ENCODE assay signal across 8 cellular contexts in the genomic region with DNA sequence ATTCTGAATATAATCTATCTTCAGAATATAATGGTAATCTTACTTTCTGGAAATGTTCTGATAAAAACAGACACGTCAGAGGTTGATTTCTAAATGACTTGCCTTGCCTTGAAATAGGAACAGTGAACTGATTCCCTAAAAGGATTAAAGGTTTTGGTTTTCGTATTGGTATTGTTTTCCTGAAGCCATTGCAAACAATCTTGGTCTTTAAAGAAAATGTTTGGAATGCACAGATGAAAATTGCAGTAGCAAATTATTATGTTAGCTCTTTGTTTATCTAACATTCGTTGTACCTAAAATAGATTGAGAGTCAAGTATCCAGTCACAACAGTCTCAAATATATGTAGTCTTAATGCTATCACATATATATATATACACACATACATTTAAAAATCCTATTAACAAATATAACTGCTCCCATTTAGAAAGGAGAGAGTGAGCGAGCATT. TPM values are rescaled to one million over a fixed set of nuclear protein-coding genes. Genes with fewer than 3 reads are reported as not detected.
A peak's percentile ranks its signal among the peaks of the same experiment; 100 is the strongest.
DNase-seq lines count a peak whose midpoint lies in the region; ATAC-seq, FAIRE-seq and TF ChIP-seq lines count a peak whose summit lies in the region.

No MANE protein-coding gene starts in this region.

- CTCF ChIA-PET in CD8-positive, alpha-beta memory T cell (lab: Charles Lee), result interaction anchor here (1.6 to 3.2 kb wide), 5 partner anchors 14 to 140 kb away, joined by 3 to 33 read pairs (median 9); partner anchors contain the start of gene MED4
- CTCF ChIA-PET in PC-3 (lab: Charles Lee) (no interaction called here), endothelial cell of umbilical vein (lab: Charles Lee) (interaction anchor here (1.2 to 2.2 kb wide), 6 partner anchors 23 to 534 kb away, joined by 3 to 14 read pairs (median 6); partner anchors contain the start of genes MED4 and NUDT15)

- peak overlapping the region; percentile 14 for H3K27ac ChIP-seq in CD8-positive, alpha-beta memory T cell (ENCODE audit: low read depth, low read length)
- no peak overlapping the region for H3K27ac ChIP-seq in PC-3 (ENCODE audit: low read length)
- H3K27ac ChIP-seq in endothelial cell of umbilical vein (ENCODE audit: insufficient read depth, low read depth, low read length), result peak overlapping the region; percentile 60

- no peak for TF ChIP-seq POLR2A in endothelial cell of umbilical vein (IDR thresholded peaks at IDR 0.05; ENCODE audit: low read depth, low read length)

- H3K4me3 Mint-ChIP-seq in CD8-positive, alpha-beta memory T cell, result peak overlapping the region; percentile 95 to 100 (median 98)
- H3K4me3 Mint-ChIP-seq in osteocyte (ENCODE audit: unreplicated experiment), result peak overlapping the region; percentile 92

- POLR2A ChIA-PET in CD8-positive, alpha-beta memory T cell (lab: Charles Lee), result interaction anchor here (0.9 to 3.6 kb wide), 6 partner anchors 9 to 140 kb away, joined by 3 to 34 read pairs (median 7); partner anchors contain the start of gene MED4
- POLR2A ChIA-PET in PC-3 (lab: Charles Lee; ENCODE audit: unreplicated experiment) (no interaction called here), endothelial cell of umbilical vein (lab: Charles Lee) (interaction anchor here (0.6 to 1.4 kb wide), 2 partner anchors 124 to 140 kb away, joined by 3 to 5 read pairs; partner anchors contain the start of gene MED4)

- peak overlapping the region; percentile 85 to 99 (median 92) for H3K27ac Mint-ChIP-seq in CD8-positive, alpha-beta memory T cell
- peak overlapping the region; percentile 95 for H3K27ac Mint-ChIP-seq in osteocyte (ENCODE audit: unreplicated experiment)

- BruUV-seq in PC-3 (replicated peaks; lab: Mats Ljungman, UMichigan), result no TSS peak
- no TSS peak for BruUV-seq in endothelial cell of umbilical vein (replicated peaks; lab: Mats Ljungman, UMichigan)

- H3K27me3 Mint-ChIP-seq in CD8-positive, alpha-beta memory T cell, result peaks cover 0 to 2% of the 10 kb centered on the region in 2 donors
- H3K27me3 Mint-ChIP-seq in osteocyte (ENCODE audit: unreplicated experiment), result peaks cover 3% of the 10 kb centered on the region

- no peaks in the 10 kb centered on the region for H3K9me3 ChIP-seq in CD8-positive, alpha-beta memory T cell (ENCODE audit: low read length)
- H3K9me3 ChIP-seq in PC-3 (ENCODE audit: low read length) (no peaks in the 10 kb centered on the region), endothelial cell of umbilical vein (replicated peaks; ENCODE audit: control insufficient read depth, insufficient read depth, low read length) (no peaks in the 10 kb centered on the region)

- H3K4me3 ChIP-seq in CD8-positive, alpha-beta memory T cell (ENCODE audit: low read length), result peak overlapping the region; percentile 62
- H3K4me3 ChIP-seq in PC-3 (ENCODE audit: low read length) (peak overlapping the region; percentile 88), endothelial cell of umbilical vein (replicated peaks in 1 of 3; ENCODE audit: insufficient read depth in 1 of 3, low read depth in 1 of 3, low read length in 3 of 3) (peak overlapping the region; percentile 37 to 95 (median 67))

- dilution Hi-C loops in endothelial cell of umbilical vein (cut with MboI; ENCODE audit: extremely low pct_ligation_motif_present, low sequenced_read_pairs), result no loop called here

- no peak for ATAC-seq in PC-3
- no peak for ATAC-seq in HG03571 (IDR thresholded peaks at IDR 0.05; ENCODE audit: unreplicated experiment)

- H4K20me1 ChIP-seq in PC-3 (ENCODE audit: low read length) (no peaks in the 10 kb centered on the region), endothelial cell of umbilical vein (replicated peaks; ENCODE audit: control insufficient read depth, extremely low read depth, insufficient read depth, low read length) (peaks cover 2% of the 10 kb centered on the region)

- H2AFZ ChIP-seq in PC-3 (ENCODE audit: low read length) (0 out of 2 replicates have a peak overlapping the region, but pooled peaks have one; percentile 36), endothelial cell of umbilical vein (ENCODE audit: low read depth, low read length) (no peak overlapping the region)

- H3F3A ChIP-seq in PC-3 (ENCODE audit: low read length, unreplicated experiment), result no peaks in the 10 kb centered on the region

- H3K4me2 ChIP-seq in PC-3 (ENCODE audit: low read length) (peak overlapping the region; percentile 94), endothelial cell of umbilical vein (ENCODE audit: insufficient read depth, low read length) (peak overlapping the region; percentile 98)

- H3K4me1 ChIP-seq in CD8-positive, alpha-beta memory T cell (ENCODE audit: insufficient read depth, low read length), result peaks cover 51% of the 10 kb centered on the region
- peaks cover 32% of the 10 kb centered on the region for H3K4me1 ChIP-seq in PC-3 (ENCODE audit: insufficient read depth, low read length)
- H3K4me1 ChIP-seq in endothelial cell of umbilical vein (ENCODE audit: control insufficient read depth, extremely low read depth, insufficient read depth, low read length), result peaks cover 45% of the 10 kb centered on the region

- no peaks in the 10 kb centered on the region for H3K27me3 ChIP-seq in CD8-positive, alpha-beta memory T cell (ENCODE audit: insufficient read depth, low read length, poor library complexity, severe bottlenecking)
- H3K27me3 ChIP-seq in PC-3 (ENCODE audit: low read length) (no peaks in the 10 kb centered on the region), endothelial cell of umbilical vein (ENCODE audit: control insufficient read depth in 2 of 2, insufficient read depth in 2 of 2, low read length in 2 of 2) (peaks cover 0 to 2% of the 10 kb centered on the region in 2 experiments)

- H3K79me2 ChIP-seq in PC-3 (ENCODE audit: low read length) (peaks cover 53% of the 10 kb centered on the region), endothelial cell of umbilical vein (ENCODE audit: control insufficient read depth, insufficient read depth, low read length) (peaks cover 56% of the 10 kb centered on the region)

- DNase-seq in CD8-positive, alpha-beta memory T cell, result no peak
- DNase-seq in PC-3 (peak; percentile 2), endothelial cell of umbilical vein (ENCODE audit: low read depth, low spot score) (peak; percentile 58), osteocyte (ENCODE audit: extremely low spot score, unreplicated experiment) (no peak), NCI-H226 (no peak), NCI-H146 (lab: John Stamatoyannopoulos, UW) (no peak), GDM1 (lab: John Stamatoyannopoulos, UW) (no peak)

- no peaks in the 10 kb centered on the region for H3K36me3 ChIP-seq in CD8-positive, alpha-beta memory T cell (ENCODE audit: insufficient read depth, low read length)
- H3K36me3 ChIP-seq in PC-3 (ENCODE audit: low read depth, low read length), result no peaks in the 10 kb centered on the region
- H3K36me3 ChIP-seq in endothelial cell of umbilical vein (ENCODE audit: control insufficient read depth in 2 of 2, extremely low read depth in 1 of 2, insufficient read depth in 2 of 2, low read length in 2 of 2), result peaks cover 0 to 2% of the 10 kb centered on the region in 2 experiments

- H3K9me1 ChIP-seq in endothelial cell of umbilical vein (replicated peaks; ENCODE audit: control insufficient read depth, extremely low read depth, insufficient read depth, low read length), result no peaks in the 10 kb centered on the region

- no peaks in the 10 kb centered on the region for H3K9me2 ChIP-seq in PC-3 (replicated peaks; ENCODE audit: low read length)

- intact Hi-C loops in PC-3 (cut with micrococcal nuclease), result loop anchor here (5.0 to 10.0 kb wide), 3 partner anchors 68 to 350 kb away; partner anchors contain the start of gene RB1
- intact Hi-C loops in endothelial cell of umbilical vein (cut with micrococcal nuclease), result loop anchor here (2.0 to 5.0 kb wide), 7 partner anchors 92 to 533 kb away; partner anchors contain the start of gene LPAR6

- peaks cover 55 to 68% (median 66%) of the 10 kb centered on the region in 3 donors for H3K4me1 Mint-ChIP-seq in CD8-positive, alpha-beta memory T cell
- peaks cover 55% of the 10 kb centered on the region for H3K4me1 Mint-ChIP-seq in osteocyte (ENCODE audit: unreplicated experiment)

- TF ChIP-seq CTCF in PC-3 (conservative IDR thresholded peaks at IDR 0.05; ENCODE audit: low read depth, low read length) (no peak), endothelial cell of umbilical vein (IDR thresholded peaks at IDR 0.05; ENCODE audit: extremely low read depth in 1 of 2, insufficient read depth in 1 of 2, low read depth in 1 of 2, low read length in 2 of 2) (no peak), osteocyte (IDR thresholded peaks at IDR 0.05) (no peak)

- H3K9ac ChIP-seq in PC-3 (ENCODE audit: low read length) (peak overlapping the region; percentile 84; the same call in 1 of the 2 replicates), endothelial cell of umbilical vein (replicated peaks; ENCODE audit: extremely low read depth, insufficient read depth, low read length) (peak overlapping the region; percentile 98)

- peaks cover 4 to 54% (median 8%) of the 10 kb centered on the region in 3 donors for H3K36me3 Mint-ChIP-seq in CD8-positive, alpha-beta memory T cell
- H3K36me3 Mint-ChIP-seq in osteocyte (ENCODE audit: unreplicated experiment), result no peaks in the 10 kb centered on the region

- no peaks in the 10 kb centered on the region for H3K9me3 Mint-ChIP-seq in CD8-positive, alpha-beta memory T cell
- H3K9me3 Mint-ChIP-seq in osteocyte (ENCODE audit: unreplicated experiment), result no peaks in the 10 kb centered on the region

- FAIRE-seq in endothelial cell of umbilical vein (lab: Jason Lieb, UNC), result no peak

TF ChIP-seq in endothelial cell of umbilical vein, 7 proteins besides CTCF, POLR2A, EP300 and RAD21 (continues in another document):
- TF ChIP-seq FOS (IDR thresholded peaks at IDR 0.05; ENCODE audit: borderline replicate concordance, insufficient read depth, low read length) (no peak), MYC (IDR thresholded peaks at IDR 0.05; ENCODE audit: low read depth, low read length) (no peak), GATA2 (IDR thresholded peaks at IDR 0.05; ENCODE audit: insufficient read depth, insufficient read length, low read depth, low read length) (no peak), MAX (IDR thresholded peaks at IDR 0.05; ENCODE audit: insufficient read depth, insufficient read length) (no peak)

RNA-seq across cellular contexts. Expression of gene ITM2B, which starts 1.7 kb away (rescaled TPM):
- 100 to 1,000 TPM; 122 to 127 TPM for total RNA-seq in CD8-positive, alpha-beta memory T cell
- 1,289 TPM for polyA plus RNA-seq in CD8-positive, alpha-beta memory T cell
- total RNA-seq in PC-3 (2014; rRNA removed) (74.6 and 105 TPM in 2 replicates), endothelial cell of umbilical vein (245 and 271 TPM in 2 replicates), osteocyte (502 and 510 TPM in 2 replicates)
- polyA plus RNA-seq in endothelial cell of umbilical vein, result 150 and 163 TPM in 2 replicates
- polyA plus RNA-seq in endothelial cell of umbilical vein (2011; cell fraction: cytosol; rRNA removed), result 195 and 206 TPM in 2 replicates
- 85.6 and 109 TPM in 2 replicates for polyA plus RNA-seq in endothelial cell of umbilical vein (2011; cell fraction: nucleus; rRNA removed)
- 210 and 232 TPM in 2 replicates for polyA plus RNA-seq in endothelial cell of umbilical vein (2012)
- polyA minus RNA-seq in endothelial cell of umbilical vein, result 66.5 and 82.9 TPM in 2 replicates
- polyA minus RNA-seq in endothelial cell of umbilical vein (2011; cell fraction: cytosol; rRNA and poly(A)+ RNA removed), result 30.4 TPM
- 20.1 and 33.0 TPM in 2 replicates for polyA minus RNA-seq in endothelial cell of umbilical vein (2011; cell fraction: nucleus; rRNA and poly(A)+ RNA removed)

Comparison
In these comparisons a context has a peak if more than half of its experiments do, and no peak if none do; other contexts are left out.
1. DNase-seq: peak in PC-3 (single experiment) and endothelial cell of umbilical vein (single experiment); none in CD8-positive, alpha-beta memory T cell (0 of 5), osteocyte (single experiment), NCI-H226 (single experiment), NCI-H146 (single experiment) and GDM1 (single experiment).
2. Peak in every context shown above with its lines, with median percentiles within 50 percentile points of each other: H3K4me3 ChIP-seq.